ENCODE assay signal across 8 cellular contexts in genomic region chr11:107564877-107565218, GRCh38. TPM values are rescaled to one million over a fixed set of nuclear protein-coding genes. Genes with fewer than 3 reads are reported as not detected.
DNase-seq lines count a peak whose midpoint lies in the region; ATAC-seq, FAIRE-seq and TF ChIP-seq lines count a peak whose summit lies in the region.

No MANE protein-coding gene starts in this region.

- CTCF ChIA-PET in activated naive CD4-positive, alpha-beta T cell treated with anti-CD3 and anti-CD28 coated beads, Interleukin-2, amount 10 ng/mL, durations not matched to agents 7 days and 5 days (lab: Charles Lee) = interaction anchor here (1.1 to 7.1 kb wide), 7 partner anchors 10 to 206 kb away, joined by 3 to 55 read pairs (median 3); partner anchors contain the start of gene ELMOD1

- H3K4me1 ChIP-seq in breast epithelium (no peaks in the 10 kb centered on the region), mesodermal cell (ENCODE audit: control insufficient read depth, insufficient read depth, low read length, poor library complexity, severe bottlenecking) (peaks cover 12% of the 10 kb centered on the region)

- H3K36me3 Mint-ChIP-seq in activated naive CD4-positive, alpha-beta T cell treated with anti-CD3 and anti-CD28 coated beads, Interleukin-2, amount 10 ng/mL, durations not matched to agents 7 days and 5 days = peaks cover 5% of the 10 kb centered on the region

- ATAC-seq in HG03520 (IDR thresholded peaks at IDR 0.05; ENCODE audit: unreplicated experiment) = peak; percentile 10

- no peaks in the 10 kb centered on the region for H3K9me3 ChIP-seq in breast epithelium
- H3K9me3 ChIP-seq in mesodermal cell (ENCODE audit: control insufficient read depth, low read length) = no peaks in the 10 kb centered on the region

- FAIRE-seq in D721Med (lab: Jason Lieb, UNC) = no peak

- H3K27ac ChIP-seq in breast epithelium (peak overlapping the region; percentile 65 to 91), mesodermal cell (ENCODE audit: low read depth, low read length, severe bottlenecking) (peak overlapping the region; percentile 52)

- no peaks in the 10 kb centered on the region for H3K9me3 Mint-ChIP-seq in activated naive CD4-positive, alpha-beta T cell treated with anti-CD3 and anti-CD28 coated beads, Interleukin-2, amount 10 ng/mL, durations not matched to agents 7 days and 5 days

- H3K4me1 Mint-ChIP-seq in activated naive CD4-positive, alpha-beta T cell treated with anti-CD3 and anti-CD28 coated beads, Interleukin-2, amount 10 ng/mL, durations not matched to agents 7 days and 5 days = peaks cover 44% of the 10 kb centered on the region

- peak overlapping the region; percentile 92 for H3K27ac Mint-ChIP-seq in activated naive CD4-positive, alpha-beta T cell treated with anti-CD3 and anti-CD28 coated beads, Interleukin-2, amount 10 ng/mL, durations not matched to agents 7 days and 5 days

- H3K27me3 Mint-ChIP-seq in activated naive CD4-positive, alpha-beta T cell treated with anti-CD3 and anti-CD28 coated beads, Interleukin-2, amount 10 ng/mL, durations not matched to agents 7 days and 5 days = no peaks in the 10 kb centered on the region

- TF ChIP-seq CTCF in breast epithelium (IDR thresholded peaks at IDR 0.05) = no peak
- no peak for TF ChIP-seq CTCF in D721Med (IDR thresholded peaks at IDR 0.05; ENCODE audit: insufficient read depth, missing control alignments)

- H3K4me3 Mint-ChIP-seq in activated naive CD4-positive, alpha-beta T cell treated with anti-CD3 and anti-CD28 coated beads, Interleukin-2, amount 10 ng/mL, durations not matched to agents 7 days and 5 days = peak overlapping the region; percentile 93

- DNase-seq in activated naive CD4-positive, alpha-beta T cell treated with anti-CD3 and anti-CD28 coated beads, Interleukin-2, amount 10 ng/mL, durations not matched to agents 7 days and 5 days = no peak
- no peak for DNase-seq in activated naive CD4-positive, alpha-beta T cell treated with anti-CD3 and anti-CD28 coated beads, Interleukin-2, amount 50 U/mL, for 16 hours
- no peak for DNase-seq in breast epithelium (ENCODE audit: low spot score in 2 of 2)
- no peak for DNase-seq in AG20443 (ENCODE audit: low spot score)
- DNase-seq in stimulated activated CD4-positive, alpha-beta T cell treated with anti-CD3 and anti-CD28 coated beads, Interleukin-2, amount 100 ng/mL, for 48 hours = no peak
- DNase-seq in D721Med (ENCODE audit: insufficient read length, low spot score) = no peak

- intact Hi-C loops in breast epithelium (cut with DNase I; ENCODE audit: low total_unique reads) = no loop called here

- H3K27me3 ChIP-seq in breast epithelium = no peaks in the 10 kb centered on the region

- WGBS in mesodermal cell (ENCODE audit: insufficient coverage in 2 of 2), 2 experiments = 6 to 27% methylated on average over 4 to 5 of the region's 6 CpGs

- H3K36me3 ChIP-seq in breast epithelium (no peaks in the 10 kb centered on the region), mesodermal cell (ENCODE audit: control insufficient read depth, insufficient read depth, low read length) (no peaks in the 10 kb centered on the region)

- no peak for TF ChIP-seq POLR2A in breast epithelium (IDR thresholded peaks at IDR 0.05)

- H3K4me3 ChIP-seq in breast epithelium (peak overlapping the region; percentile 67 to 96 (median 90)), mesodermal cell (ENCODE audit: extremely low read depth, insufficient read depth, low read length, poor library complexity, severe bottlenecking) (peak overlapping the region; percentile 74)

RNA-seq across cellular contexts. Expression of gene ALKBH8, which starts 0.7 kb away (rescaled TPM):
- total RNA-seq in breast epithelium = 10 to 100 TPM in 1 of 3 donors, 1 to 10 TPM in 2; 6.2 to 11.4 (median 8.2) TPM
- polyA plus RNA-seq in mesodermal cell (2013, experiment 1 of 2) = 3.7 TPM
- polyA plus RNA-seq in mesodermal cell (2013, experiment 2 of 2) = 4.9 TPM

RNA-seq across cellular contexts. Expression of gene ELMOD1, which starts 26.1 kb away (rescaled TPM):
- total RNA-seq in breast epithelium = not detected
- 0.85 TPM for polyA plus RNA-seq in mesodermal cell (2013, experiment 1 of 2)
- polyA plus RNA-seq in mesodermal cell (2013, experiment 2 of 2) = 0.61 TPM
